1 cellular context compared by ENCODE assay signal in the genomic region with DNA sequence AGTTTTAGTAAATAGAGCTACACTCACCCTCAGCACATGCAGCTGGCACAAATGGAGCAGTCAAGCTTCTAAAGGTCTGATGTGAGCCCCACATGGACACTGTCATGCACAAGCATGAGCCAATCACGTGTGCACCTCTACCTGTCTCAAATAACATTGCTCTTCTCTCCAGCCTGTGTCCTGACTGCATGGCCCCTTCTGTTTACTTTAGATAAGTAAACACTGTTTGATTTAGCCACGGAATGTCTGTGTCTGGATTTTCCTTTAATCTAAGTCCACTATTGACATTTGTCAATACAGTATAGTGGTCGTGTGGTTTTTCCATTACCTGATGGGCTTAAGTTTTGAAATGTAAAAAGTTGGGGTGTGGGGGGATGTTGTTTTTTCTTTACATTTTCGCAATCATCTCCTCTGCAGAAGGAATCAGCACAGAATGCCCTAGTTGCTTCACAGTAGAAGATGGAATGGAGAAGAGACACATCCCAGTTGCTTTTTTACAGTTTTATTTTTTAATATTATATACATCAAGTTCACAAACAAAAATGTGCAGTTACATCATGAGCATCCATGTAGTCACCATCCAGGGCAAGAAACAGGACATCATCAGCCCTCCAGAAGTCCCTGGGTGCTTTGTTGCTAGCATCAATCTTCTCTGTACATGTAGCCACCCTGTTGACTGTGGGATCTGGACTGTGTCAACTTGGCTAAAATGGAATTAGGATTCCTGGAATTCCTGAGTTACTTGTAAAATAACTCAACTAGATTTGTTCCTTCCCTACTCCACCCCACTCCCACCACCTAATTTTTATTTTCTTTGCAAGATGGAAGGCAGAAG.
TF ChIP-seq lines count a peak whose summit lies in the region.

No MANE protein-coding gene starts in this region.

TF ChIP-seq in HepG2, 621 proteins besides CTCF, POLR2A, EP300 and RAD21 (continued from another document and continues in another):
- TF ChIP-seq, protein P1, sequence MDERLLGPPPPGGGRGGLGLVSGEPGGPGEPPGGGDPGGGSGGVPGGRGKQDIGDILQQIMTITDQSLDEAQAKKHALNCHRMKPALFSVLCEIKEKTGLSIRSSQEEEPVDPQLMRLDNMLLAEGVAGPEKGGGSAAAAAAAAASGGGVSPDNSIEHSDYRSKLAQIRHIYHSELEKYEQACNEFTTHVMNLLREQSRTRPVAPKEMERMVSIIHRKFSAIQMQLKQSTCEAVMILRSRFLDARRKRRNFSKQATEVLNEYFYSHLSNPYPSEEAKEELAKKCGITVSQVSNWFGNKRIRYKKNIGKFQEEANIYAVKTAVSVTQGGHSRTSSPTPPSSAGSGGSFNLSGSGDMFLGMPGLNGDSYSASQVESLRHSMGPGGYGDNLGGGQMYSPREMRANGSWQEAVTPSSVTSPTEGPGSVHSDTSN (CRISPR knock-in tag; IDR thresholded peaks at IDR 0.05), result peak; percentile 55
- TF ChIP-seq CHD2 (IDR thresholded peaks at IDR 0.05; ENCODE audit: low read depth, low read length) (peak; percentile 21; the same call in 1 of the 2 replicates), PAF1 (CRISPR knock-in tag; IDR thresholded peaks at IDR 0.05) (no peak), ZNF83 (CRISPR knock-in tag; IDR thresholded peaks at IDR 0.05; ENCODE audit: borderline replicate concordance) (no peak), SKI (IDR thresholded peaks at IDR 0.05; ENCODE audit: partially characterized antibody) (peak; percentile 100), CBX5 (CRISPR knock-in tag; IDR thresholded peaks at IDR 0.05; ENCODE audit: borderline replicate concordance) (peak; percentile 92; the same call in 1 of the 2 replicates), HOXA3 (CRISPR knock-in tag; IDR thresholded peaks at IDR 0.05) (peak; percentile 73), ZKSCAN8 (CRISPR knock-in tag; IDR thresholded peaks at IDR 0.05; ENCODE audit: borderline replicate concordance) (peak; percentile 92), HHEX (CRISPR knock-in tag; IDR thresholded peaks at IDR 0.05) (peak; percentile 99), ZNF205 (CRISPR knock-in tag; IDR thresholded peaks at IDR 0.05) (peak; percentile 81; the same call in 1 of the 2 replicates), MBNL3 (CRISPR knock-in tag; conservative IDR thresholded peaks at IDR 0.05) (no peak), ZNF746 (CRISPR knock-in tag; IDR thresholded peaks at IDR 0.05) (peak; percentile 49), GPN1 (CRISPR knock-in tag; IDR thresholded peaks at IDR 0.05; ENCODE audit: borderline replicate concordance) (no peak), GATA4 (IDR thresholded peaks at IDR 0.05; ENCODE audit: borderline replicate concordance, low read depth) (peak; percentile 93; the same call in 1 of the 2 replicates)
- TF ChIP-seq, protein P2, sequence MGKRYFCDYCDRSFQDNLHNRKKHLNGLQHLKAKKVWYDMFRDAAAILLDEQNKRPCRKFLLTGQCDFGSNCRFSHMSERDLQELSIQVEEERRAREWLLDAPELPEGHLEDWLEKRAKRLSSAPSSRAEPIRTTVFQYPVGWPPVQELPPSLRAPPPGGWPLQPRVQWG (CRISPR knock-in tag; IDR thresholded peaks at IDR 0.05; ENCODE audit: borderline replicate concordance, low read depth), result no peak
- TF ChIP-seq, protein P3, sequence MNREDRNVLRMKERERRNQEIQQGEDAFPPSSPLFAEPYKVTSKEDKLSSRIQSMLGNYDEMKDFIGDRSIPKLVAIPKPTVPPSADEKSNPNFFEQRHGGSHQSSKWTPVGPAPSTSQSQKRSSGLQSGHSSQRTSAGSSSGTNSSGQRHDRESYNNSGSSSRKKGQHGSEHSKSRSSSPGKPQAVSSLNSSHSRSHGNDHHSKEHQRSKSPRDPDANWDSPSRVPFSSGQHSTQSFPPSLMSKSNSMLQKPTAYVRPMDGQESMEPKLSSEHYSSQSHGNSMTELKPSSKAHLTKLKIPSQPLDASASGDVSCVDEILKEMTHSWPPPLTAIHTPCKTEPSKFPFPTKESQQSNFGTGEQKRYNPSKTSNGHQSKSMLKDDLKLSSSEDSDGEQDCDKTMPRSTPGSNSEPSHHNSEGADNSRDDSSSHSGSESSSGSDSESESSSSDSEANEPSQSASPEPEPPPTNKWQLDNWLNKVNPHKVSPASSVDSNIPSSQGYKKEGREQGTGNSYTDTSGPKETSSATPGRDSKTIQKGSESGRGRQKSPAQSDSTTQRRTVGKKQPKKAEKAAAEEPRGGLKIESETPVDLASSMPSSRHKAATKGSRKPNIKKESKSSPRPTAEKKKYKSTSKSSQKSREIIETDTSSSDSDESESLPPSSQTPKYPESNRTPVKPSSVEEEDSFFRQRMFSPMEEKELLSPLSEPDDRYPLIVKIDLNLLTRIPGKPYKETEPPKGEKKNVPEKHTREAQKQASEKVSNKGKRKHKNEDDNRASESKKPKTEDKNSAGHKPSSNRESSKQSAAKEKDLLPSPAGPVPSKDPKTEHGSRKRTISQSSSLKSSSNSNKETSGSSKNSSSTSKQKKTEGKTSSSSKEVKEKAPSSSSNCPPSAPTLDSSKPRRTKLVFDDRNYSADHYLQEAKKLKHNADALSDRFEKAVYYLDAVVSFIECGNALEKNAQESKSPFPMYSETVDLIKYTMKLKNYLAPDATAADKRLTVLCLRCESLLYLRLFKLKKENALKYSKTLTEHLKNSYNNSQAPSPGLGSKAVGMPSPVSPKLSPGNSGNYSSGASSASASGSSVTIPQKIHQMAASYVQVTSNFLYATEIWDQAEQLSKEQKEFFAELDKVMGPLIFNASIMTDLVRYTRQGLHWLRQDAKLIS (CRISPR knock-in tag; IDR thresholded peaks at IDR 0.05), result no peak
- TF ChIP-seq, protein P4, sequence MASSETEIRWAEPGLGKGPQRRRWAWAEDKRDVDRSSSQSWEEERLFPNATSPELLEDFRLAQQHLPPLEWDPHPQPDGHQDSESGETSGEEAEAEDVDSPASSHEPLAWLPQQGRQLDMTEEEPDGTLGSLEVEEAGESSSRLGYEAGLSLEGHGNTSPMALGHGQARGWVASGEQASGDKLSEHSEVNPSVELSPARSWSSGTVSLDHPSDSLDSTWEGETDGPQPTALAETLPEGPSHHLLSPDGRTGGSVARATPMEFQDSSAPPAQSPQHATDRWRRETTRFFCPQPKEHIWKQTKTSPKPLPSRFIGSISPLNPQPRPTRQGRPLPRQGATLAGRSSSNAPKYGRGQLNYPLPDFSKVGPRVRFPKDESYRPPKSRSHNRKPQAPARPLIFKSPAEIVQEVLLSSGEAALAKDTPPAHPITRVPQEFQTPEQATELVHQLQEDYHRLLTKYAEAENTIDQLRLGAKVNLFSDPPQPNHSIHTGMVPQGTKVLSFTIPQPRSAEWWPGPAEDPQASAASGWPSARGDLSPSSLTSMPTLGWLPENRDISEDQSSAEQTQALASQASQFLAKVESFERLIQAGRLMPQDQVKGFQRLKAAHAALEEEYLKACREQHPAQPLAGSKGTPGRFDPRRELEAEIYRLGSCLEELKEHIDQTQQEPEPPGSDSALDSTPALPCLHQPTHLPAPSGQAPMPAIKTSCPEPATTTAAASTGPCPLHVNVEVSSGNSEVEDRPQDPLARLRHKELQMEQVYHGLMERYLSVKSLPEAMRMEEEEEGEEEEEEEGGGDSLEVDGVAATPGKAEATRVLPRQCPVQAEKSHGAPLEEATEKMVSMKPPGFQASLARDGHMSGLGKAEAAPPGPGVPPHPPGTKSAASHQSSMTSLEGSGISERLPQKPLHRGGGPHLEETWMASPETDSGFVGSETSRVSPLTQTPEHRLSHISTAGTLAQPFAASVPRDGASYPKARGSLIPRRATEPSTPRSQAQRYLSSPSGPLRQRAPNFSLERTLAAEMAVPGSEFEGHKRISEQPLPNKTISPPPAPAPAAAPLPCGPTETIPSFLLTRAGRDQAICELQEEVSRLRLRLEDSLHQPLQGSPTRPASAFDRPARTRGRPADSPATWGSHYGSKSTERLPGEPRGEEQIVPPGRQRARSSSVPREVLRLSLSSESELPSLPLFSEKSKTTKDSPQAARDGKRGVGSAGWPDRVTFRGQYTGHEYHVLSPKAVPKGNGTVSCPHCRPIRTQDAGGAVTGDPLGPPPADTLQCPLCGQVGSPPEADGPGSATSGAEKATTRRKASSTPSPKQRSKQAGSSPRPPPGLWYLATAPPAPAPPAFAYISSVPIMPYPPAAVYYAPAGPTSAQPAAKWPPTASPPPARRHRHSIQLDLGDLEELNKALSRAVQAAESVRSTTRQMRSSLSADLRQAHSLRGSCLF (CRISPR knock-in tag; IDR thresholded peaks at IDR 0.05; ENCODE audit: borderline replicate concordance), result no peak
- TF ChIP-seq, protein P5, sequence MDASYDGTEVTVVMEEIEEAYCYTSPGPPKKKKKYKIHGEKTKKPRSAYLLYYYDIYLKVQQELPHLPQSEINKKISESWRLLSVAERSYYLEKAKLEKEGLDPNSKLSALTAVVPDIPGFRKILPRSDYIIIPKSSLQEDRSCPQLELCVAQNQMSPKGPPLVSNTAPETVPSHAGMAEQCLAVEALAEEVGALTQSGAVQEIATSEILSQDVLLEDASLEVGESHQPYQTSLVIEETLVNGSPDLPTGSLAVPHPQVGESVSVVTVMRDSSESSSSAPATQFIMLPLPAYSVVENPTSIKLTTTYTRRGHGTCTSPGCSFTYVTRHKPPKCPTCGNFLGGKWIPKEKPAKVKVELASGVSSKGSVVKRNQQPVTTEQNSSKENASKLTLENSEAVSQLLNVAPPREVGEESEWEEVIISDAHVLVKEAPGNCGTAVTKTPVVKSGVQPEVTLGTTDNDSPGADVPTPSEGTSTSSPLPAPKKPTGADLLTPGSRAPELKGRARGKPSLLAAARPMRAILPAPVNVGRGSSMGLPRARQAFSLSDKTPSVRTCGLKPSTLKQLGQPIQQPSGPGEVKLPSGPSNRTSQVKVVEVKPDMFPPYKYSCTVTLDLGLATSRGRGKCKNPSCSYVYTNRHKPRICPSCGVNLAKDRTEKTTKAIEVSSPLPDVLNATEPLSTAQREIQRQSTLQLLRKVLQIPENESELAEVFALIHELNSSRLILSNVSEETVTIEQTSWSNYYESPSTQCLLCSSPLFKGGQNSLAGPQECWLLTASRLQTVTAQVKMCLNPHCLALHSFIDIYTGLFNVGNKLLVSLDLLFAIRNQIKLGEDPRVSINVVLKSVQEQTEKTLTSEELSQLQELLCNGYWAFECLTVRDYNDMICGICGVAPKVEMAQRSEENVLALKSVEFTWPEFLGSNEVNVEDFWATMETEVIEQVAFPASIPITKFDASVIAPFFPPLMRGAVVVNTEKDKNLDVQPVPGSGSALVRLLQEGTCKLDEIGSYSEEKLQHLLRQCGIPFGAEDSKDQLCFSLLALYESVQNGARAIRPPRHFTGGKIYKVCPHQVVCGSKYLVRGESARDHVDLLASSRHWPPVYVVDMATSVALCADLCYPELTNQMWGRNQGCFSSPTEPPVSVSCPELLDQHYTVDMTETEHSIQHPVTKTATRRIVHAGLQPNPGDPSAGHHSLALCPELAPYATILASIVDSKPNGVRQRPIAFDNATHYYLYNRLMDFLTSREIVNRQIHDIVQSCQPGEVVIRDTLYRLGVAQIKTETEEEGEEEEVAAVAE (CRISPR knock-in tag; IDR thresholded peaks at IDR 0.05; ENCODE audit: borderline replicate concordance), result peak; percentile 78
- TF ChIP-seq, protein P6, sequence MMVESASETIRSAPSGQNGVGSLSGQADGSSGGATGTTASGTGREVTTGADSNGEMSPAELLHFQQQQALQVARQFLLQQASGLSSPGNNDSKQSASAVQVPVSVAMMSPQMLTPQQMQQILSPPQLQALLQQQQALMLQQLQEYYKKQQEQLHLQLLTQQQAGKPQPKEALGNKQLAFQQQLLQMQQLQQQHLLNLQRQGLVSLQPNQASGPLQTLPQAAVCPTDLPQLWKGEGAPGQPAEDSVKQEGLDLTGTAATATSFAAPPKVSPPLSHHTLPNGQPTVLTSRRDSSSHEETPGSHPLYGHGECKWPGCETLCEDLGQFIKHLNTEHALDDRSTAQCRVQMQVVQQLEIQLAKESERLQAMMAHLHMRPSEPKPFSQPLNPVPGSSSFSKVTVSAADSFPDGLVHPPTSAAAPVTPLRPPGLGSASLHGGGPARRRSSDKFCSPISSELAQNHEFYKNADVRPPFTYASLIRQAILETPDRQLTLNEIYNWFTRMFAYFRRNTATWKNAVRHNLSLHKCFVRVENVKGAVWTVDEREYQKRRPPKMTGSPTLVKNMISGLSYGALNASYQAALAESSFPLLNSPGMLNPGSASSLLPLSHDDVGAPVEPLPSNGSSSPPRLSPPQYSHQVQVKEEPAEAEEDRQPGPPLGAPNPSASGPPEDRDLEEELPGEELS (CRISPR knock-in tag; IDR thresholded peaks at IDR 0.05), result peak; percentile 95
- TF ChIP-seq, protein P7, sequence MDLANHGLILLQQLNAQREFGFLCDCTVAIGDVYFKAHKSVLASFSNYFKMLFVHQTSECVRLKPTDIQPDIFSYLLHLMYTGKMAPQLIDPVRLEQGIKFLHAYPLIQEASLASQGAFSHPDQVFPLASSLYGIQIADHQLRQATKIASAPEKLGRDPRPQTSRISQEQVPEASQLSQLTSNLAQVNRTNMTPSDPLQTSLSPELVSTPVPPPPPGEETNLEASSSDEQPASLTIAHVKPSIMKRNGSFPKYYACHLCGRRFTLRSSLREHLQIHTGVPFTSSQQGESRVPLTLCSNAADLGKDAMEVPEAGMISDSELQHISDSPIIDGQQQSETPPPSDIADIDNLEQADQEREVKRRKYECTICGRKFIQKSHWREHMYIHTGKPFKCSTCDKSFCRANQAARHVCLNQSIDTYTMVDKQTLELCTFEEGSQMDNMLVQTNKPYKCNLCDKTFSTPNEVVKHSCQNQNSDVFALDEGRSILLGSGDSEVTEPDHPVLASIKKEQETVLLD (CRISPR knock-in tag; IDR thresholded peaks at IDR 0.05; ENCODE audit: low read depth), result peak; percentile 56; the same call in 1 of the 2 replicates
- TF ChIP-seq, protein P8, sequence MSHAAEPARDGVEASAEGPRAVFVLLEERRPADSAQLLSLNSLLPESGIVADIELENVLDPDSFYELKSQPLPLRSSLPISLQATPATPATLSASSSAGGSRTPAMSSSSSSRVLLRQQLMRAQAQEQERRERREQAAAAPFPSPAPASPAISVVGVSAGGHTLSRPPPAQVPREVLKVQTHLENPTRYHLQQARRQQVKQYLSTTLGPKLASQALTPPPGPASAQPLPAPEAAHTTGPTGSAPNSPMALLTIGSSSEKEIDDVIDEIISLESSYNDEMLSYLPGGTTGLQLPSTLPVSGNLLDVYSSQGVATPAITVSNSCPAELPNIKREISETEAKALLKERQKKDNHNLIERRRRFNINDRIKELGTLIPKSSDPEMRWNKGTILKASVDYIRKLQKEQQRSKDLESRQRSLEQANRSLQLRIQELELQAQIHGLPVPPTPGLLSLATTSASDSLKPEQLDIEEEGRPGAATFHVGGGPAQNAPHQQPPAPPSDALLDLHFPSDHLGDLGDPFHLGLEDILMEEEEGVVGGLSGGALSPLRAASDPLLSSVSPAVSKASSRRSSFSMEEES (CRISPR knock-in tag; IDR thresholded peaks at IDR 0.05), result peak; percentile 92
- TF ChIP-seq, protein P9, sequence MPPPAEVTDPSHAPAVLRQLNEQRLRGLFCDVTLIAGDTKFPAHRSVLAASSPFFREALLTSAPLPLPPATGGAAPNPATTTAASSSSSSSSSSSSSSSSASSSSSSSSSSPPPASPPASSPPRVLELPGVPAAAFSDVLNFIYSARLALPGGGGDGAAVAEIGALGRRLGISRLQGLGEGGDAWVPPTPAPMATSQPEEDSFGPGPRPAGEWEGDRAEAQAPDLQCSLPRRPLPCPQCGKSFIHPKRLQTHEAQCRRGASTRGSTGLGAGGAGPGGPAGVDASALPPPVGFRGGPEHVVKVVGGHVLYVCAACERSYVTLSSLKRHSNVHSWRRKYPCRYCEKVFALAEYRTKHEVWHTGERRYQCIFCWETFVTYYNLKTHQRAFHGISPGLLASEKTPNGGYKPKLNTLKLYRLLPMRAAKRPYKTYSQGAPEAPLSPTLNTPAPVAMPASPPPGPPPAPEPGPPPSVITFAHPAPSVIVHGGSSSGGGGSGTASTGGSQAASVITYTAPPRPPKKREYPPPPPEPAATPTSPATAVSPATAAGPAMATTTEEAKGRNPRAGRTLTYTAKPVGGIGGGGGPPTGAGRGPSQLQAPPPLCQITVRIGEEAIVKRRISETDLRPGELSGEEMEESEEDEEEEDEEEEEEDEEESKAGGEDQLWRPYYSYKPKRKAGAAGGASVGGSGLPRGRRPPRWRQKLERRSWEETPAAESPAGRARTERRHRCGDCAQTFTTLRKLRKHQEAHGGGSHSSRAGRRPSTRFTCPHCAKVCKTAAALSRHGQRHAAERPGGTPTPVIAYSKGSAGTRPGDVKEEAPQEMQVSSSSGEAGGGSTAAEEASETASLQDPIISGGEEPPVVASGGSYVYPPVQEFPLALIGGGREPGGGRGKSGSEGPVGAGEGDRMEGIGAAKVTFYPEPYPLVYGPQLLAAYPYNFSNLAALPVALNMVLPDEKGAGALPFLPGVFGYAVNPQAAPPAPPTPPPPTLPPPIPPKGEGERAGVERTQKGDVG (CRISPR knock-in tag; IDR thresholded peaks at IDR 0.05; ENCODE audit: borderline replicate concordance), result no peak
